In genomic region chr4:106316773-106317409, GRCh38 we compare ENCODE assay signal across 7 cellular contexts. TPM values are rescaled to one million over a fixed set of nuclear protein-coding genes. Genes with fewer than 3 reads are reported as not detected.
A peak's percentile ranks its signal among the peaks of the same experiment; 100 is the strongest.
DNase-seq lines count a peak whose midpoint lies in the region; ATAC-seq and TF ChIP-seq lines count a peak whose summit lies in the region.

No MANE protein-coding gene starts in this region.

- H3K36me3 ChIP-seq in KOPT-K1 (ENCODE audit: insufficient read depth, low read length) = peaks cover 13% of the 10 kb centered on the region
- H3K36me3 ChIP-seq in ectodermal cell (ENCODE audit: control insufficient read depth, insufficient read depth, low read length) = no peaks in the 10 kb centered on the region
- no peaks in the 10 kb centered on the region for H3K36me3 ChIP-seq in parathyroid adenoma (ENCODE audit: control insufficient read depth, insufficient read depth, low read length)

- intact Hi-C loops in activated T-helper 2 cell treated with anti-CD3 and anti-CD28 coated beads, Interferon-gamma antibody, Interleukin-2, Interleukin-4, amounts not matched to agents 10 μg/mL and 5 μg/mL and 100 μg/mL, durations not matched to agents 14 hours and 24 hours and 36 hours (cut with micrococcal nuclease) = loop anchor here (1.0 to 10.0 kb wide), 5 partner anchors 16 to 1403 kb away; partner anchors contain the start of genes GSTCD, INTS12, PAPSS1 and TET2

- H3K9me3 ChIP-seq in KOPT-K1 (ENCODE audit: insufficient read depth, low read length, poor library complexity, severe bottlenecking) = no peaks in the 10 kb centered on the region
- no peaks in the 10 kb centered on the region for H3K9me3 ChIP-seq in ectodermal cell (ENCODE audit: control insufficient read depth, low read length)
- H3K9me3 ChIP-seq in parathyroid adenoma (ENCODE audit: control insufficient read depth, low read length) = no peaks in the 10 kb centered on the region

- peak overlapping the region; percentile 91 for H3K4me3 ChIP-seq in ectodermal cell (ENCODE audit: insufficient read depth, low read depth, low read length)
- H3K4me3 ChIP-seq in parathyroid adenoma (ENCODE audit: low read depth, low read length) = peak overlapping the region; percentile 95

- H3K27ac ChIP-seq in KOPT-K1 (ENCODE audit: low read depth, low read length, poor library complexity, severe bottlenecking) (peak overlapping the region; percentile 97), ectodermal cell (ENCODE audit: insufficient read depth, low read depth, low read length, poor library complexity, severe bottlenecking) (peak overlapping the region; percentile 53), parathyroid adenoma (peak overlapping the region; percentile 96)

- H3K4me2 ChIP-seq in parathyroid adenoma (ENCODE audit: low read length) = peak overlapping the region; percentile 86

- H3K36me3 Mint-ChIP-seq in activated T-helper 2 cell treated with anti-CD3 and anti-CD28 coated beads, Interferon-gamma antibody, Interleukin-2, Interleukin-4, amounts not matched to agents 10 μg/mL and 5 μg/mL and 100 μg/mL, durations not matched to agents 14 hours and 24 hours and 36 hours (ENCODE audit: low read depth) = peaks cover 23% of the 10 kb centered on the region
- peaks cover 18% of the 10 kb centered on the region for H3K36me3 Mint-ChIP-seq in T-helper 2 cell treated with Interferon-gamma antibody and Interleukin-4, amounts not matched to agents 5 μg/mL and 100 μg/mL, for 36 hours (ENCODE audit: low read depth)

- no peak overlapping the region for H3K4me3 Mint-ChIP-seq in activated T-helper 2 cell treated with anti-CD3 and anti-CD28 coated beads, Interferon-gamma antibody, Interleukin-2, Interleukin-4, amounts not matched to agents 10 μg/mL and 5 μg/mL and 100 μg/mL, durations not matched to agents 14 hours and 24 hours and 36 hours (ENCODE audit: low read depth)
- no peak overlapping the region for H3K4me3 Mint-ChIP-seq in T-helper 2 cell treated with Interferon-gamma antibody and Interleukin-4, amounts not matched to agents 5 μg/mL and 100 μg/mL, for 36 hours

- WGBS in ectodermal cell, 2 experiments = 14% methylated on average over 12 to 13 of the region's 13 CpGs

- H3K4me1 ChIP-seq in ectodermal cell (ENCODE audit: control insufficient read depth, insufficient read depth, low read length) (peaks cover 8% of the 10 kb centered on the region), parathyroid adenoma (peaks cover 5% of the 10 kb centered on the region)

- no peaks in the 10 kb centered on the region for H3K9me3 Mint-ChIP-seq in activated T-helper 2 cell treated with anti-CD3 and anti-CD28 coated beads, Interferon-gamma antibody, Interleukin-2, Interleukin-4, amounts not matched to agents 10 μg/mL and 5 μg/mL and 100 μg/mL, durations not matched to agents 14 hours and 24 hours and 36 hours
- H3K9me3 Mint-ChIP-seq in T-helper 2 cell treated with Interferon-gamma antibody and Interleukin-4, amounts not matched to agents 5 μg/mL and 100 μg/mL, for 36 hours = no peaks in the 10 kb centered on the region

- H3K4me1 Mint-ChIP-seq in activated T-helper 2 cell treated with anti-CD3 and anti-CD28 coated beads, Interferon-gamma antibody, Interleukin-2, Interleukin-4, amounts not matched to agents 10 μg/mL and 5 μg/mL and 100 μg/mL, durations not matched to agents 14 hours and 24 hours and 36 hours (ENCODE audit: low read depth) = peaks cover 26% of the 10 kb centered on the region
- peaks cover 27% of the 10 kb centered on the region for H3K4me1 Mint-ChIP-seq in T-helper 2 cell treated with Interferon-gamma antibody and Interleukin-4, amounts not matched to agents 5 μg/mL and 100 μg/mL, for 36 hours (ENCODE audit: low read depth)

- peak overlapping the region; percentile 63 for H3K9ac ChIP-seq in parathyroid adenoma

- peaks cover 4% of the 10 kb centered on the region for H3K79me2 ChIP-seq in parathyroid adenoma

- no peak for DNase-seq in activated T-helper 2 cell treated with anti-CD3 and anti-CD28 coated beads, Interferon-gamma antibody, Interleukin-2, Interleukin-4, amounts not matched to agents 10 μg/mL and 5 μg/mL and 100 μg/mL, durations not matched to agents 14 hours and 24 hours and 36 hours (ENCODE audit: low spot score)
- DNase-seq in T-helper 2 cell treated with Interferon-gamma antibody and Interleukin-4, amounts not matched to agents 5 μg/mL and 100 μg/mL, for 36 hours (ENCODE audit: low spot score) = no peak
- DNase-seq in NCI-H748 (lab: John Stamatoyannopoulos, UW; ENCODE audit: unreplicated experiment) = no peak

- ATAC-seq in GM21381 (IDR thresholded peaks at IDR 0.05; ENCODE audit: unreplicated experiment) = peak; percentile 1

- TF ChIP-seq CTCF in parathyroid adenoma (IDR thresholded peaks at IDR 0.05) = no peak

- H3K27me3 Mint-ChIP-seq in activated T-helper 2 cell treated with anti-CD3 and anti-CD28 coated beads, Interferon-gamma antibody, Interleukin-2, Interleukin-4, amounts not matched to agents 10 μg/mL and 5 μg/mL and 100 μg/mL, durations not matched to agents 14 hours and 24 hours and 36 hours (ENCODE audit: low read depth) = no peaks in the 10 kb centered on the region
- no peaks in the 10 kb centered on the region for H3K27me3 Mint-ChIP-seq in T-helper 2 cell treated with Interferon-gamma antibody and Interleukin-4, amounts not matched to agents 5 μg/mL and 100 μg/mL, for 36 hours (ENCODE audit: low read depth)

- no peaks in the 10 kb centered on the region for H3K27me3 ChIP-seq in ectodermal cell (ENCODE audit: control insufficient read depth, insufficient read depth, low read length, poor library complexity, severe bottlenecking)
- no peaks in the 10 kb centered on the region for H3K27me3 ChIP-seq in parathyroid adenoma (ENCODE audit: control insufficient read depth, insufficient read depth, low read length)

- peak overlapping the region; percentile 95 for H2AFZ ChIP-seq in parathyroid adenoma

- no peak overlapping the region for H3K27ac Mint-ChIP-seq in activated T-helper 2 cell treated with anti-CD3 and anti-CD28 coated beads, Interferon-gamma antibody, Interleukin-2, Interleukin-4, amounts not matched to agents 10 μg/mL and 5 μg/mL and 100 μg/mL, durations not matched to agents 14 hours and 24 hours and 36 hours
- no peak overlapping the region for H3K27ac Mint-ChIP-seq in T-helper 2 cell treated with Interferon-gamma antibody and Interleukin-4, amounts not matched to agents 5 μg/mL and 100 μg/mL, for 36 hours

RNA-seq across cellular contexts. Expression of gene AIMP1, which starts 0.5 kb away (rescaled TPM):
- 41.7 TPM for polyA plus RNA-seq in ectodermal cell (2013, experiment 1 of 4)
- polyA plus RNA-seq in ectodermal cell (2013, experiment 2 of 4) = 39.4 TPM
- polyA plus RNA-seq in ectodermal cell (2013, experiment 3 of 4) = 39.6 TPM
- polyA plus RNA-seq in ectodermal cell (2013, experiment 4 of 4) = 43.1 TPM
- total RNA-seq in activated T-helper 2 cell treated with anti-CD3 and anti-CD28 coated beads, Interferon-gamma antibody, Interleukin-2, Interleukin-4, amounts not matched to agents 10 μg/mL and 5 μg/mL and 100 μg/mL, durations not matched to agents 14 hours and 24 hours and 36 hours = 72.1 and 72.5 TPM in 2 replicates

RNA-seq across cellular contexts. Expression of gene TBCK, which starts 0.9 kb away (rescaled TPM):
- 35.2 TPM for polyA plus RNA-seq in ectodermal cell (2013, experiment 1 of 4)
- 34.3 TPM for polyA plus RNA-seq in ectodermal cell (2013, experiment 2 of 4)
- polyA plus RNA-seq in ectodermal cell (2013, experiment 3 of 4) = 26.8 TPM
- polyA plus RNA-seq in ectodermal cell (2013, experiment 4 of 4) = 29.8 TPM
- 28.5 and 29.8 TPM in 2 replicates for total RNA-seq in activated T-helper 2 cell treated with anti-CD3 and anti-CD28 coated beads, Interferon-gamma antibody, Interleukin-2, Interleukin-4, amounts not matched to agents 10 μg/mL and 5 μg/mL and 100 μg/mL, durations not matched to agents 14 hours and 24 hours and 36 hours

RNA-seq across cellular contexts. Expression of gene GIMD1, which starts 51.7 kb away (rescaled TPM):
- polyA plus RNA-seq in ectodermal cell (2013, experiment 1 of 4) = not detected
- not detected for polyA plus RNA-seq in ectodermal cell (2013, experiment 2 of 4)
- polyA plus RNA-seq in ectodermal cell (2013, experiment 3 of 4) = not detected
- polyA plus RNA-seq in ectodermal cell (2013, experiment 4 of 4) = not detected
- total RNA-seq in activated T-helper 2 cell treated with anti-CD3 and anti-CD28 coated beads, Interferon-gamma antibody, Interleukin-2, Interleukin-4, amounts not matched to agents 10 μg/mL and 5 μg/mL and 100 μg/mL, durations not matched to agents 14 hours and 24 hours and 36 hours = not detected in 2 replicates
